28 cellular contexts compared by ENCODE assay signal in the genomic region with DNA sequence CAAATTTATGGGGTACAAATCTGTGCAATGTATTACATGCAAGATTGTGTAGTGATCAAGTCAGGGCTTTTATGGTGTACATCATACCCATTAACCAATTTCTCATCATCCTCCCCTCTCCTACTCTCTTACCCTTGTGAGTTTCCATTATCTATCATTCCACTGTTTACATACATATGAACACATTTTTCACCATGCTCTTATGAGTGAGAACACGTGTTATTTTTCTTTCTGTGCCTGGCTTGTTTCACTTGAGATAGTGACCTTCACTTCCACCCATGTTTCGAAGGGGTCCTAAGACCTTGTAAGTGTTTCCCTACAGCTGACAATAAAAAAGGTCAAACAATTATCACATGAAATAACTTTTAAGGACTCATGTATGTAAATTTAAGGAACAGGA.
"Had no signal": no experiment of that assay in that cellular context is flagged by ENCODE, and none has a peak within 500 bp of the region (broad histone marks: within the 10 kb centered on the region; RNA-seq: fewer than 3 reads in every experiment).

No MANE protein-coding gene starts in this region.

- H3K27me3 ChIP-seq: colonic mucosa, dorsolateral prefrontal cortex, esophagus muscularis mucosa, esophagus squamous epithelium, foreskin keratinocyte, gastrocnemius medialis, gastroesophageal sphincter, heart right ventricle had no signal

- H3K27ac ChIP-seq: colonic mucosa, coronary artery, dorsolateral prefrontal cortex, epithelial cell of prostate, esophagus muscularis mucosa, esophagus squamous epithelium, foreskin keratinocyte, gastrocnemius medialis, gastroesophageal sphincter, heart left ventricle, heart right ventricle had no signal

- H3K9me3 ChIP-seq: colonic mucosa, esophagus muscularis mucosa, esophagus squamous epithelium, gastrocnemius medialis, gastroesophageal sphincter, heart left ventricle, heart right ventricle had no signal

- ATAC-seq: effector memory CD8-positive, alpha-beta T cell; esophagus mucosa; foreskin keratinocyte; gastrocnemius medialis; gastroesophageal sphincter; heart left ventricle; heart right ventricle had no signal

- DNase-seq: colonic mucosa; cortex of kidney; dermis blood vessel endothelial cell; dorsolateral prefrontal cortex; effector CD4-positive, alpha-beta T cell; effector CD8-positive, alpha-beta T cell; effector memory CD4-positive, alpha-beta T cell; effector memory CD8-positive, alpha-beta T cell; endodermal cell; erythroblast; esophagus squamous epithelium; foreskin fibroblast; foreskin keratinocyte; foreskin melanocyte; gastrocnemius medialis; glutamatergic neuron; head of caudate nucleus; heart left ventricle; heart right ventricle had no signal

- H3K4me1 ChIP-seq: colonic mucosa, esophagus squamous epithelium, heart left ventricle, heart right ventricle had no signal

- H3K36me3 ChIP-seq: colonic mucosa, esophagus muscularis mucosa, esophagus squamous epithelium, gastrocnemius medialis, gastroesophageal sphincter, heart left ventricle, heart right ventricle had no signal

- H3K4me3 ChIP-seq: colonic mucosa, coronary artery, dorsolateral prefrontal cortex, esophagus muscularis mucosa, esophagus squamous epithelium, gastrocnemius medialis, gastroesophageal sphincter, heart left ventricle, heart right ventricle had no signal

- FAIRE-seq: colon, endometrium, endothelial cell of umbilical vein, frontal cortex had no signal
